9 cellular contexts compared by ENCODE assay signal in genomic region chr9:127395491-127396252, GRCh38. TPM values are rescaled to one million over a fixed set of nuclear protein-coding genes. Genes with fewer than 3 reads are reported as not detected.
DNase-seq lines count a peak whose midpoint lies in the region; ATAC-seq and TF ChIP-seq lines count a peak whose summit lies in the region.
"Had no signal": no experiment of that assay in that cellular context is flagged by ENCODE, and none has a peak within 500 bp of the region (broad histone marks: within the 10 kb centered on the region; RNA-seq: fewer than 3 reads in every experiment).

No MANE protein-coding gene starts in this region.

- intact Hi-C loops in prostate gland (cut with DNase I): loop anchor here (5.0 kb wide), 1 partner anchor 173 kb away; no protein-coding TSS in a partner anchor

- TF ChIP-seq POLR2A in prostate gland (IDR thresholded peaks at IDR 0.05): no peak

- H3K4me3 Mint-ChIP-seq in T-helper 1 cell treated with Interleukin-12 subunit alpha and Interleukin-12 subunit beta and Interleukin-4 antibody, amounts not matched to agents 30 μg/mL and 1 μg/mL, for 36 hours: peak overlapping the region; percentile 60
- H3K4me3 Mint-ChIP-seq in T-cell: peak overlapping the region; percentile 37 to 61 (median 50)

- H4K20me1 ChIP-seq in smooth muscle cell (ENCODE audit: low read depth): peaks cover 12% of the 10 kb centered on the region

- H3K27me3 ChIP-seq in smooth muscle cell (ENCODE audit: low read depth) (no peaks in the 10 kb centered on the region), prostate gland (replicated peaks; ENCODE audit: insufficient read depth) (no peaks in the 10 kb centered on the region)
- H3K27me3 ChIP-seq: SJSA1 had no signal

- no peak for ATAC-seq in T-cell (replicated peaks in 1 of 4)

- H3K4me1 ChIP-seq in smooth muscle cell (ENCODE audit: low read depth): peaks cover 13% of the 10 kb centered on the region
- peaks cover 4% of the 10 kb centered on the region for H3K4me1 ChIP-seq in prostate gland (replicated peaks)

- H3K27ac ChIP-seq in smooth muscle cell (ENCODE audit: low read depth): peak overlapping the region; percentile 54
- H3K27ac ChIP-seq in prostate gland: no peak overlapping the region
- H3K27ac ChIP-seq: SJSA1 had no signal

- peaks cover 17% of the 10 kb centered on the region for H3F3A ChIP-seq in smooth muscle cell (ENCODE audit: low read depth)

- peaks cover 9% of the 10 kb centered on the region for H3K4me1 Mint-ChIP-seq in T-helper 1 cell treated with Interleukin-12 subunit alpha and Interleukin-12 subunit beta and Interleukin-4 antibody, amounts not matched to agents 30 μg/mL and 1 μg/mL, for 36 hours (ENCODE audit: low read depth)
- peaks cover 11 to 17% (median 17%) of the 10 kb centered on the region in 3 donors for H3K4me1 Mint-ChIP-seq in T-cell

- H3K4me3 ChIP-seq in iPS-11a (ENCODE audit: low read depth, low read length) (peak overlapping the region; percentile 63), smooth muscle cell (peak overlapping the region; percentile 42), prostate gland (peak overlapping the region in 1 of 2 donors; percentile 50)

- POLR2A ChIA-PET in T-cell (lab: Charles Lee): no interaction called here

- DNase-seq in T-helper 1 cell (no peak), T-cell (no peak), smooth muscle cell (lab: John Stamatoyannopoulos, UW; ENCODE audit: unreplicated experiment) (no peak), mesenteric fat pad (ENCODE audit: low spot score) (no peak), prostate gland (ENCODE audit: low spot score) (no peak), cerebellar nuclear complex (lab: John Stamatoyannopoulos, UW) (no peak)

- no peaks in the 10 kb centered on the region for H3K9me3 Mint-ChIP-seq in T-helper 1 cell treated with Interleukin-12 subunit alpha and Interleukin-12 subunit beta and Interleukin-4 antibody, amounts not matched to agents 30 μg/mL and 1 μg/mL, for 36 hours
- H3K9me3 Mint-ChIP-seq in T-cell: no peaks in the 10 kb centered on the region

- no peak overlapping the region for H3K9ac ChIP-seq in smooth muscle cell (ENCODE audit: low read depth)

- H3K36me3 Mint-ChIP-seq in T-helper 1 cell treated with Interleukin-12 subunit alpha and Interleukin-12 subunit beta and Interleukin-4 antibody, amounts not matched to agents 30 μg/mL and 1 μg/mL, for 36 hours (ENCODE audit: low read depth): no peaks in the 10 kb centered on the region
- no peaks in the 10 kb centered on the region for H3K36me3 Mint-ChIP-seq in T-cell

- no peak for TF ChIP-seq CTCF in smooth muscle cell (IDR thresholded peaks at IDR 0.05; ENCODE audit: borderline replicate concordance, insufficient read depth, poor library complexity, severe bottlenecking)
- TF ChIP-seq CTCF in prostate gland (IDR thresholded peaks at IDR 0.05): no peak

- H3K4me2 ChIP-seq in smooth muscle cell: peak overlapping the region; percentile 82

- H3K79me2 ChIP-seq in smooth muscle cell (ENCODE audit: low read depth): peaks cover 23% of the 10 kb centered on the region

- H3K27me3 Mint-ChIP-seq in T-helper 1 cell treated with Interleukin-12 subunit alpha and Interleukin-12 subunit beta and Interleukin-4 antibody, amounts not matched to agents 30 μg/mL and 1 μg/mL, for 36 hours (ENCODE audit: low read depth): peaks cover 64% of the 10 kb centered on the region
- H3K27me3 Mint-ChIP-seq in T-cell: peaks cover 58 to 78% of the 10 kb centered on the region in 2 donors

- no peaks in the 10 kb centered on the region for H3K9me3 ChIP-seq in smooth muscle cell (replicated peaks; ENCODE audit: low read depth)
- H3K9me3 ChIP-seq in prostate gland: no peaks in the 10 kb centered on the region
- H3K9me3 ChIP-seq: SJSA1 had no signal

- 23% methylated on average over 7 of the region's 7 CpGs for WGBS in smooth muscle cell (ENCODE audit: low lambda C conversion rate)
- WGBS in prostate gland: 74% methylated on average over 7 of the region's 7 CpGs

- no peak overlapping the region for H2AFZ ChIP-seq in smooth muscle cell (ENCODE audit: low read depth)

- H3K27ac Mint-ChIP-seq in T-helper 1 cell treated with Interleukin-12 subunit alpha and Interleukin-12 subunit beta and Interleukin-4 antibody, amounts not matched to agents 30 μg/mL and 1 μg/mL, for 36 hours: no peak overlapping the region
- H3K27ac Mint-ChIP-seq in T-cell: no peak overlapping the region

- CTCF ChIA-PET in T-cell (lab: Charles Lee): no interaction called here

- H3K36me3 ChIP-seq in smooth muscle cell (ENCODE audit: low read depth) (no peaks in the 10 kb centered on the region), prostate gland (peaks cover 0 to 4% of the 10 kb centered on the region in 2 donors)

RNA-seq across cellular contexts. Expression of gene SLC2A8, which starts 1.3 kb away (rescaled TPM):
- 1 to 10 TPM; 1.4 to 6.2 (median 2.6) TPM for total RNA-seq in T-cell
- 8.7 and 16.9 TPM in 2 replicates for total RNA-seq in smooth muscle cell
- 27.7 and 36.6 TPM in 2 replicates for polyA plus RNA-seq in smooth muscle cell
- total RNA-seq in mesenteric fat pad: 15.1 TPM
- total RNA-seq in prostate gland: 10 to 100 TPM; 29.3 to 69.3 TPM

RNA-seq across cellular contexts. Expression of gene ZNF79, which starts 28.5 kb away (rescaled TPM):
- 10 to 100 TPM in 3 of 5 donors, 1 to 10 TPM in 2; 7.2 to 20.2 (median 17.3) TPM for total RNA-seq in T-cell
- 6.6 and 8.6 TPM in 2 replicates for total RNA-seq in smooth muscle cell
- 4.3 and 4.9 TPM in 2 replicates for polyA plus RNA-seq in smooth muscle cell
- total RNA-seq in mesenteric fat pad: 6.1 TPM
- total RNA-seq in prostate gland: 10 to 100 TPM; 14.3 to 14.5 TPM

RNA-seq across cellular contexts. Expression of gene RPL12, which starts 55.5 kb away (rescaled TPM):
- total RNA-seq in T-cell (1,000 to 10,000 TPM; 1,494 to 1,979 (median 1,776) TPM), smooth muscle cell (1,296 and 1,445 TPM in 2 replicates), mesenteric fat pad (1,060 TPM), prostate gland (1,000 to 10,000 TPM; 1,460 to 2,640 TPM)
- polyA plus RNA-seq in smooth muscle cell: 371 and 424 TPM in 2 replicates

RNA-seq across cellular contexts. Expression of gene LRSAM1, which starts 55.6 kb away (rescaled TPM):
- total RNA-seq in T-cell (10 to 100 TPM; 17.9 to 30.3 (median 25.1) TPM), smooth muscle cell (10.5 and 15.3 TPM in 2 replicates), mesenteric fat pad (12.2 TPM), prostate gland (10 to 100 TPM; 14.8 to 30.5 TPM)
- 27.0 and 28.7 TPM in 2 replicates for polyA plus RNA-seq in smooth muscle cell
